In genomic region chr2:72325592-72326422, GRCh38 we compare ENCODE assay signal across 9 cellular contexts.
DNase-seq lines count a peak whose midpoint lies in the region; ATAC-seq and TF ChIP-seq lines count a peak whose summit lies in the region.
"Had no signal": no experiment of that assay in that cellular context is flagged by ENCODE, and none has a peak within 500 bp of the region (broad histone marks: within the 10 kb centered on the region; RNA-seq: fewer than 3 reads in every experiment).

No MANE protein-coding gene starts in this region.

- no peak overlapping the region for H3K23ac ChIP-seq in trophoblast cell (ENCODE audit: low read length)

- H4K8ac ChIP-seq in trophoblast cell (ENCODE audit: low read depth, low read length) = no peak overlapping the region

- no peaks in the 10 kb centered on the region for H4K20me1 ChIP-seq in Loucy (ENCODE audit: insufficient read depth, low read length, poor library complexity, severe bottlenecking)

- no peaks in the 10 kb centered on the region for H3K9me3 ChIP-seq in Loucy (ENCODE audit: insufficient read depth, low read depth, low read length)
- no peaks in the 10 kb centered on the region for H3K9me3 ChIP-seq in trophoblast cell (ENCODE audit: insufficient read depth, low read depth, low read length)
- H3K9me3 ChIP-seq in gastrocnemius medialis = no peaks in the 10 kb centered on the region
- H3K9me3 ChIP-seq in tibial nerve = no peaks in the 10 kb centered on the region
- H3K9me3 ChIP-seq: ovary had no signal

- TF ChIP-seq CTCF in Loucy (conservative IDR thresholded peaks at IDR 0.05; ENCODE audit: low read length) (peak; percentile 68), epithelial cell of proximal tubule (conservative IDR thresholded peaks at IDR 0.05; ENCODE audit: low read depth, low read length) (peak; percentile 90), gastrocnemius medialis (IDR thresholded peaks at IDR 0.05 in 4 of 5, conservative IDR thresholded peaks at IDR 0.05 in 1 of 5) (peak in 1 of 5 experiments; percentile 29), tibial nerve (IDR thresholded peaks at IDR 0.05) (peak in 1 of 5 experiments; percentile 41)

- H4K12ac ChIP-seq in trophoblast cell (ENCODE audit: low read depth, low read length) = no peak overlapping the region

- no peaks in the 10 kb centered on the region for H3K79me1 ChIP-seq in trophoblast cell (ENCODE audit: low read length)

- no peak for TF ChIP-seq EP300 in tibial nerve (IDR thresholded peaks at IDR 0.05)

- no peak overlapping the region for H4K91ac ChIP-seq in trophoblast cell (ENCODE audit: low read depth, low read length)

- H2BK12ac ChIP-seq in trophoblast cell (ENCODE audit: low read length) = no peak overlapping the region

- DNase-seq in ELR (ENCODE audit: low read depth) (peak; percentile 35), epithelial cell of proximal tubule (ENCODE audit: low read depth) (no peak), trophoblast cell (peak; percentile 21 to 59), NCI-H524 treated with DMSO at 0.1 percent for 48 hours (lab: John Stamatoyannopoulos, UW) (no peak), gastrocnemius medialis (no peak), tibial nerve (ENCODE audit: low spot score in 2 of 2) (no peak)

- H3K36me3 ChIP-seq in Loucy (ENCODE audit: insufficient read depth, low read length) = no peaks in the 10 kb centered on the region
- H3K36me3 ChIP-seq in trophoblast cell (ENCODE audit: control insufficient read depth in 1 of 2, insufficient read depth in 2 of 2, low read length in 2 of 2) = no peaks in the 10 kb centered on the region
- no peaks in the 10 kb centered on the region for H3K36me3 ChIP-seq in gastrocnemius medialis
- peaks cover 0 to 7% (median 0%) of the 10 kb centered on the region in 3 donors for H3K36me3 ChIP-seq in tibial nerve
- H3K36me3 ChIP-seq: ovary had no signal

- no peak overlapping the region for H3K14ac ChIP-seq in trophoblast cell (ENCODE audit: low read length)

- intact Hi-C loops in gastrocnemius medialis (cut with DNase I; ENCODE audit: low total_unique reads) = no loop called here

- no peak for TF ChIP-seq POLR2A in gastrocnemius medialis (IDR thresholded peaks at IDR 0.05)
- TF ChIP-seq POLR2A in tibial nerve (IDR thresholded peaks at IDR 0.05) = no peak

- H2BK120ac ChIP-seq in trophoblast cell (ENCODE audit: insufficient read depth, low read length, poor library complexity) = no peak overlapping the region

- in situ Hi-C loops in gastrocnemius medialis (cut with MboI; ENCODE audit: low sequenced_read_pairs in 4 of 4) = no loop called here

- no CpG with 5 or more reads among the region's 8 CpGs for whole genome bisulfite sequencing in trophoblast cell (ENCODE audit: extremely low coverage, insufficient coverage, insufficient read length)
- WGBS in tibial nerve, 2 donors = 83 to 86% methylated on average over 8 of the region's 8 CpGs

- no peak overlapping the region for H3K18ac ChIP-seq in trophoblast cell (ENCODE audit: low read length)

- H3K4me1 ChIP-seq in Loucy (ENCODE audit: insufficient read depth, low read length, poor library complexity, severe bottlenecking) = no peaks in the 10 kb centered on the region
- no peaks in the 10 kb centered on the region for H3K4me1 ChIP-seq in trophoblast cell (ENCODE audit: control insufficient read depth in 1 of 2, insufficient read depth in 2 of 2, low read length in 2 of 2)
- no peaks in the 10 kb centered on the region for H3K4me1 ChIP-seq in gastrocnemius medialis
- H3K4me1 ChIP-seq in tibial nerve = no peaks in the 10 kb centered on the region

- no peaks in the 10 kb centered on the region for H3K27me3 ChIP-seq in Loucy (ENCODE audit: insufficient read depth, low read length, poor library complexity, severe bottlenecking)
- H3K27me3 ChIP-seq in trophoblast cell (ENCODE audit: insufficient read depth, low read length) = no peaks in the 10 kb centered on the region
- H3K27me3 ChIP-seq in gastrocnemius medialis = no peaks in the 10 kb centered on the region
- no peaks in the 10 kb centered on the region for H3K27me3 ChIP-seq in tibial nerve
- H3K27me3 ChIP-seq: ovary had no signal

- H3K79me2 ChIP-seq in Loucy (ENCODE audit: insufficient read depth, low read length) = no peaks in the 10 kb centered on the region
- H3K79me2 ChIP-seq in trophoblast cell (ENCODE audit: control insufficient read depth, insufficient read depth, low read length, poor library complexity) = no peaks in the 10 kb centered on the region

- H3K9ac ChIP-seq in Loucy (ENCODE audit: low read depth, low read length, poor library complexity, severe bottlenecking) = no peak overlapping the region
- no peak overlapping the region for H3K9ac ChIP-seq in trophoblast cell (ENCODE audit: low read length)

- no peak overlapping the region for H2AK5ac ChIP-seq in trophoblast cell (ENCODE audit: low read length)

- no peak overlapping the region for H3K4ac ChIP-seq in trophoblast cell (ENCODE audit: low read depth, low read length)

- no peaks in the 10 kb centered on the region for H3F3A ChIP-seq in Loucy (ENCODE audit: low read depth)

- no peak overlapping the region for H3K4me2 ChIP-seq in Loucy (ENCODE audit: low read depth, low read length, poor library complexity, severe bottlenecking)
- H3K4me2 ChIP-seq in trophoblast cell (ENCODE audit: low read length) = no peak overlapping the region

- no peak overlapping the region for H2BK5ac ChIP-seq in trophoblast cell (ENCODE audit: low read depth, low read length, poor library complexity)

- no peak overlapping the region for H3K4me3 ChIP-seq in Loucy (ENCODE audit: low read length, poor library complexity, severe bottlenecking)
- H3K4me3 ChIP-seq in epithelial cell of proximal tubule (ENCODE audit: low read depth, low read length) = no peak overlapping the region
- no peak overlapping the region for H3K4me3 ChIP-seq in trophoblast cell (ENCODE audit: low read depth, low read length)
- no peak overlapping the region for H3K4me3 ChIP-seq in gastrocnemius medialis
- H3K4me3 ChIP-seq in tibial nerve = no peak overlapping the region
- H3K4me3 ChIP-seq: ovary had no signal

- H2AFZ ChIP-seq in Loucy (ENCODE audit: low read length) (no peak overlapping the region), trophoblast cell (ENCODE audit: insufficient read depth, low read length, poor library complexity) (no peak overlapping the region)

- no peak overlapping the region for H3K27ac ChIP-seq in trophoblast cell (ENCODE audit: low read depth, low read length)
- no peak overlapping the region for H3K27ac ChIP-seq in gastrocnemius medialis
- no peak overlapping the region for H3K27ac ChIP-seq in tibial nerve
- H3K27ac ChIP-seq: ovary had no signal

- ATAC-seq in GM21619 (IDR thresholded peaks at IDR 0.05; ENCODE audit: unreplicated experiment) = peak; percentile 51
- no peak for ATAC-seq in gastrocnemius medialis

- H3K9me2 ChIP-seq in Loucy (replicated peaks; ENCODE audit: low read depth, low read length) = no peaks in the 10 kb centered on the region

Comparison
In these comparisons a context has a peak if more than half of its experiments do, and no peak if none do; other contexts are left out.
1. DNase-seq: peak in ELR (single experiment) and trophoblast cell (2 of 2); none in epithelial cell of proximal tubule (single experiment), NCI-H524 treated with DMSO at 0.1 percent for 48 hours (single experiment), gastrocnemius medialis (0 of 2) and tibial nerve (0 of 2).